Comparison of ENCODE assay signal across 8 cellular contexts in genomic region chr1:33181906-33182305, GRCh38. TPM values are rescaled to one million over a fixed set of nuclear protein-coding genes. Genes with fewer than 3 reads are reported as not detected.
DNase-seq lines count a peak whose midpoint lies in the region; ATAC-seq and TF ChIP-seq lines count a peak whose summit lies in the region.

Gene TRIM62 (minus strand): TSS chr1:33182043. CDS start chr1:33181432, 611 bp downstream.

- DNase-seq in Caki2 (ENCODE audit: low read depth), result peak; percentile 80
- peak; percentile 56 for DNase-seq in H4 (ENCODE audit: low spot score)
- DNase-seq in NCI-H1048 (lab: John Stamatoyannopoulos, UW), result peak; percentile 31
- DNase-seq in activated naive CD8-positive, alpha-beta T cell treated with anti-CD3 and anti-CD28 coated beads, Interleukin-2, amount 10 ng/mL, durations not matched to agents 7 days and 5 days, result peak; percentile 89
- DNase-seq in cardiac muscle cell (ENCODE audit: low read depth in 1 of 2, low spot score in 1 of 2), result peak; percentile 94
- DNase-seq in trophoblast cell, result peak; percentile 83 to 93
- DNase-seq in tibial nerve (ENCODE audit: low spot score in 2 of 2), result peak; percentile 80 to 82

- peak within 1 kb of the TSS; percentile 29 for H2AFZ ChIP-seq in SU-DHL-6 (ENCODE audit: low read depth, low read length, severe bottlenecking)
- peak within 1 kb of the TSS; percentile 67 for H2AFZ ChIP-seq in trophoblast cell (ENCODE audit: insufficient read depth, low read length, poor library complexity)

- H3K36me3 Mint-ChIP-seq in activated naive CD8-positive, alpha-beta T cell treated with anti-CD3 and anti-CD28 coated beads, Interleukin-2, amount 10 ng/mL, durations not matched to agents 7 days and 5 days, result peaks cover 2% of the 10 kb centered on the region

- H3K4me3 ChIP-seq in SU-DHL-6 (ENCODE audit: insufficient read depth, low read length, poor library complexity, severe bottlenecking), result peak within 1 kb of the TSS; percentile 68
- peak within 1 kb of the TSS; percentile 69 for H3K4me3 ChIP-seq in cardiac muscle cell
- H3K4me3 ChIP-seq in trophoblast cell (ENCODE audit: low read depth, low read length), result peak within 1 kb of the TSS; percentile 93
- peak within 1 kb of the TSS; percentile 45 to 81 (median 74) for H3K4me3 ChIP-seq in tibial nerve

- H3K4me2 ChIP-seq in SU-DHL-6 (ENCODE audit: low read depth, low read length, poor library complexity, severe bottlenecking) (peak within 1 kb of the TSS; percentile 50), trophoblast cell (ENCODE audit: low read length) (peak within 1 kb of the TSS; percentile 99)

- H3K4me1 Mint-ChIP-seq in activated naive CD8-positive, alpha-beta T cell treated with anti-CD3 and anti-CD28 coated beads, Interleukin-2, amount 10 ng/mL, durations not matched to agents 7 days and 5 days, result peaks cover 23% of the 10 kb centered on the region

- no peaks in the 10 kb centered on the region for H3K4me1 ChIP-seq in cardiac muscle cell (ENCODE audit: low read depth)
- H3K4me1 ChIP-seq in trophoblast cell (ENCODE audit: control insufficient read depth in 1 of 2, insufficient read depth in 2 of 2, low read length in 2 of 2), result peaks cover 9 to 13% of the 10 kb centered on the region in 2 experiments
- peaks cover 0 to 23% (median 9%) of the 10 kb centered on the region in 4 donors for H3K4me1 ChIP-seq in tibial nerve

- peak within 1 kb of the TSS; percentile 93 for H3K4me3 Mint-ChIP-seq in activated naive CD8-positive, alpha-beta T cell treated with anti-CD3 and anti-CD28 coated beads, Interleukin-2, amount 10 ng/mL, durations not matched to agents 7 days and 5 days

- POLR2A ChIA-PET in activated naive CD8-positive, alpha-beta T cell treated with anti-CD3 and anti-CD28 coated beads, Interleukin-2, amount 10 ng/mL, durations not matched to agents 7 days and 5 days (lab: Charles Lee), result interaction anchor here (0.7 to 2.4 kb wide), 8 partner anchors 8 to 359 kb away, joined by 3 to 20 read pairs (median 3); no protein-coding TSS in a partner anchor

- WGBS in trophoblast cell (ENCODE audit: extremely low coverage, insufficient coverage, insufficient read length), result no CpG with 5 or more reads among the region's 35 CpGs
- WGBS in tibial nerve, 2 donors, result 1% methylated on average over 9 to 24 of the region's 35 CpGs

- no peak within 1 kb of the TSS for H3K18ac ChIP-seq in trophoblast cell (ENCODE audit: low read length)

- peak; percentile 34 to 72 for TF ChIP-seq EP300 in tibial nerve (IDR thresholded peaks at IDR 0.05)

- H3K9me3 ChIP-seq in SU-DHL-6 (ENCODE audit: insufficient read depth, low read length) (no peaks in the 10 kb centered on the region), cardiac muscle cell (ENCODE audit: low read depth) (no peaks in the 10 kb centered on the region), trophoblast cell (ENCODE audit: insufficient read depth, low read depth, low read length) (peaks cover 4% of the 10 kb centered on the region), tibial nerve (no peaks in the 10 kb centered on the region)

- no peak within 1 kb of the TSS for H2AK5ac ChIP-seq in trophoblast cell (ENCODE audit: low read length)

- no peak within 1 kb of the TSS for H2BK120ac ChIP-seq in trophoblast cell (ENCODE audit: insufficient read depth, low read length, poor library complexity)

- H3K79me1 ChIP-seq in trophoblast cell (ENCODE audit: low read length), result peaks cover 2% of the 10 kb centered on the region

- H3K14ac ChIP-seq in trophoblast cell (ENCODE audit: low read length), result no peak within 1 kb of the TSS

- H2BK12ac ChIP-seq in trophoblast cell (ENCODE audit: low read length), result no peak within 1 kb of the TSS

- H3K27me3 ChIP-seq in SU-DHL-6 (ENCODE audit: low read length), result no peaks in the 10 kb centered on the region
- no peaks in the 10 kb centered on the region for H3K27me3 ChIP-seq in cardiac muscle cell
- H3K27me3 ChIP-seq in trophoblast cell (ENCODE audit: insufficient read depth, low read length), result no peaks in the 10 kb centered on the region
- H3K27me3 ChIP-seq in tibial nerve, result no peaks in the 10 kb centered on the region

- H3K79me2 ChIP-seq in SU-DHL-6 (ENCODE audit: insufficient read depth, low read length) (no peaks in the 10 kb centered on the region), trophoblast cell (ENCODE audit: control insufficient read depth, insufficient read depth, low read length, poor library complexity) (no peaks in the 10 kb centered on the region)

- no peak within 1 kb of the TSS for H3K4ac ChIP-seq in trophoblast cell (ENCODE audit: low read depth, low read length)

- in situ Hi-C loops in Caki2 (cut with HindIII; ENCODE audit: low pct_unique_long_range_greater_than_20kb, low sequenced_read_pairs), result no loop called here

- no peak within 1 kb of the TSS for H3K23ac ChIP-seq in trophoblast cell (ENCODE audit: low read length)

- H3K27ac ChIP-seq in SU-DHL-6 (ENCODE audit: low read depth, low read length) (peak within 1 kb of the TSS; percentile 13; the same call in 1 of the 2 replicates), cardiac muscle cell (no peak within 1 kb of the TSS), trophoblast cell (ENCODE audit: low read depth, low read length) (no peak within 1 kb of the TSS), tibial nerve (peak within 1 kb of the TSS; percentile 41 to 97 (median 82))

- no peak within 1 kb of the TSS for H2BK5ac ChIP-seq in trophoblast cell (ENCODE audit: low read depth, low read length, poor library complexity)

- H3F3A ChIP-seq in SU-DHL-6 (ENCODE audit: insufficient read depth), result no peaks in the 10 kb centered on the region

- 0 out of 2 replicates have a peak, but pooled peaks cover 3% of the 10 kb centered on the region for H4K20me1 ChIP-seq in SU-DHL-6 (ENCODE audit: low read depth, low read length)

- H3K27ac Mint-ChIP-seq in activated naive CD8-positive, alpha-beta T cell treated with anti-CD3 and anti-CD28 coated beads, Interleukin-2, amount 10 ng/mL, durations not matched to agents 7 days and 5 days, result peak within 1 kb of the TSS; percentile 85

- H4K12ac ChIP-seq in trophoblast cell (ENCODE audit: low read depth, low read length), result no peak within 1 kb of the TSS

- no peak within 1 kb of the TSS for H4K8ac ChIP-seq in trophoblast cell (ENCODE audit: low read depth, low read length)

- H3K9me2 ChIP-seq in SU-DHL-6 (replicated peaks; ENCODE audit: insufficient read depth, low read length), result no peaks in the 10 kb centered on the region

- no peak within 1 kb of the TSS for H4K91ac ChIP-seq in trophoblast cell (ENCODE audit: low read depth, low read length)

- H3K27me3 Mint-ChIP-seq in activated naive CD8-positive, alpha-beta T cell treated with anti-CD3 and anti-CD28 coated beads, Interleukin-2, amount 10 ng/mL, durations not matched to agents 7 days and 5 days, result peaks cover 33% of the 10 kb centered on the region

- peak in 1 of 2 donors; percentile 67 for TF ChIP-seq POLR2A in tibial nerve (IDR thresholded peaks at IDR 0.05)

- H3K36me3 ChIP-seq in SU-DHL-6 (ENCODE audit: low read length) (no peaks in the 10 kb centered on the region), cardiac muscle cell (no peaks in the 10 kb centered on the region), trophoblast cell (ENCODE audit: control insufficient read depth in 1 of 2, insufficient read depth in 2 of 2, low read length in 2 of 2) (no peaks in the 10 kb centered on the region), tibial nerve (peaks cover 0 to 13% (median 0%) of the 10 kb centered on the region in 3 donors)

- peak within 1 kb of the TSS; percentile 60 for H3K9ac ChIP-seq in SU-DHL-6 (ENCODE audit: low read length)
- H3K9ac ChIP-seq in trophoblast cell (ENCODE audit: low read length), result peak within 1 kb of the TSS; percentile 24

- H3K9me3 Mint-ChIP-seq in activated naive CD8-positive, alpha-beta T cell treated with anti-CD3 and anti-CD28 coated beads, Interleukin-2, amount 10 ng/mL, durations not matched to agents 7 days and 5 days, result no peaks in the 10 kb centered on the region

- TF ChIP-seq CTCF in SU-DHL-6 (IDR thresholded peaks at IDR 0.05; ENCODE audit: insufficient read depth, low read length, poor library complexity, severe bottlenecking), result no peak
- no peak for TF ChIP-seq CTCF in cardiac muscle cell (IDR thresholded peaks at IDR 0.05; ENCODE audit: low read depth, low read length)
- TF ChIP-seq CTCF in tibial nerve (IDR thresholded peaks at IDR 0.05), result no peak

- peak; percentile 50 for ATAC-seq in activated naive CD8-positive, alpha-beta T cell treated with anti-CD3 and anti-CD28 coated beads, Interleukin-2, amount 10 ng/mL, durations not matched to agents 7 days and 5 days (ENCODE audit: low read depth)

RNA-seq across cellular contexts. Expression of gene TRIM62, which starts in this region (rescaled TPM):
- total RNA-seq in Caki2 (2014; rRNA removed; shearing (Covaris generic); ENCODE audit: low replicate concordance), result 0.03 and 2.6 TPM in 2 replicates
- total RNA-seq in H4 (2014; rRNA removed; shearing (Covaris generic)), result 3.2 and 4.7 TPM in 2 replicates
- 10 to 100 TPM; 13.5 to 14.4 TPM for total RNA-seq in activated naive CD8-positive, alpha-beta T cell treated with anti-CD3 and anti-CD28 coated beads, Interleukin-2, amount 10 ng/mL, durations not matched to agents 7 days and 5 days
- total RNA-seq in cardiac muscle cell (5.8 and 6.3 TPM in 2 replicates), tibial nerve (10 to 100 TPM; 11.1 to 14.9 (median 12.2) TPM)
- polyA plus RNA-seq in cardiac muscle cell, result 2.4 and 3.1 TPM in 2 replicates
- polyA plus RNA-seq in trophoblast cell (2013), result 4.7 and 4.8 TPM in 2 replicates

Comparison
In these comparisons a context has a peak if more than half of its experiments do, and no peak if none do; other contexts are left out.
1. DNase-seq: peak in every context shown above with its lines; median percentile 94 in cardiac muscle cell; 89 in activated naive CD8-positive, alpha-beta T cell treated with anti-CD3 and anti-CD28 coated beads, Interleukin-2, amount 10 ng/mL, durations not matched to agents 7 days and 5 days; 88 in trophoblast cell; 81 in tibial nerve; 80 in Caki2; 56 in H4; 31 in NCI-H1048.
2. H3K27ac ChIP-seq: peak in SU-DHL-6 (single experiment) and tibial nerve (4 of 4); none in cardiac muscle cell (single experiment) and trophoblast cell (single experiment).
3. Peak in every context shown above with its lines, with median percentiles within 50 percentile points of each other: H3K4me3 ChIP-seq.